ENCODE assay signal across 8 cellular contexts in genomic region chr10:113854019-113854756, GRCh38. TPM values are rescaled to one million over a fixed set of nuclear protein-coding genes. Genes with fewer than 3 reads are reported as not detected.
DNase-seq lines count a peak whose midpoint lies in the region; ATAC-seq and TF ChIP-seq lines count a peak whose summit lies in the region.

DCLRE1A (minus strand) TSS chr10:113854082; CDS start chr10:113853182, 900 bp downstream.
NHLRC2 (plus strand) TSS chr10:113854661; CDS start chr10:113854873, 212 bp downstream.

- TF ChIP-seq CTCF in activated B cell treated with CpG ODN at 0.5 μM for 24 hours (IDR thresholded peaks at IDR 0.05) (no peak), cardiac fibroblast (IDR thresholded peaks at IDR 0.05; ENCODE audit: low read depth, low read length) (no peak), spleen (IDR thresholded peaks at IDR 0.05 in 8 of 11, conservative IDR thresholded peaks at IDR 0.05 in 3 of 11) (peak in 1 of 11 experiments; percentile 6)

- no peaks in the 10 kb centered on the region for H3K9me3 ChIP-seq in spleen

- no peaks in the 10 kb centered on the region for H3K27me3 ChIP-seq in spleen (replicated peaks in 1 of 7)

- no peaks in the 10 kb centered on the region for H3K27me3 Mint-ChIP-seq in activated B cell treated with CpG ODN at 0.5 μM for 24 hours

- intact Hi-C loops in activated B cell treated with CpG ODN at 0.5 μM for 24 hours (cut with micrococcal nuclease) (loop anchor here (1.0 to 10.0 kb wide), 7 partner anchors 55 to 1479 kb away; partner anchors contain the start of genes ACSL5, ATRNL1, CASP7 and CCDC186), spleen (cut with DNase I; ENCODE audit: low total_unique reads) (no loop called here)

- no peaks in the 10 kb centered on the region for H3K9me3 Mint-ChIP-seq in activated B cell treated with CpG ODN at 0.5 μM for 24 hours

- POLR2A ChIA-PET in activated B cell treated with CpG ODN at 0.5 μM for 24 hours (lab: Charles Lee), result interaction anchor here (0.5 to 1.2 kb wide), 6 partner anchors 9 to 1318 kb away, joined by 3 to 5 read pairs (median 4); partner anchors contain the start of gene CCDC186

- H3K36me3 ChIP-seq in spleen, result peaks cover 0 to 18% (median 4%) of the 10 kb centered on the region in 6 donors

- peak within 1 kb of the TSS; percentile 82 to 97 (median 95) for H3K27ac ChIP-seq in spleen

- H3K36me3 Mint-ChIP-seq in activated B cell treated with CpG ODN at 0.5 μM for 24 hours (ENCODE audit: low read depth), result peaks cover 18% of the 10 kb centered on the region

- H3K4me3 Mint-ChIP-seq in activated B cell treated with CpG ODN at 0.5 μM for 24 hours, result peak within 1 kb of the TSS; percentile 98

- H3K4me1 Mint-ChIP-seq in activated B cell treated with CpG ODN at 0.5 μM for 24 hours, result peaks cover 51% of the 10 kb centered on the region

- peaks cover 34 to 77% (median 67%) of the 10 kb centered on the region in 6 donors for H3K4me1 ChIP-seq in spleen

- ATAC-seq in HG03045 (IDR thresholded peaks at IDR 0.05; ENCODE audit: unreplicated experiment), result peak; percentile 63
- ATAC-seq in activated B cell treated with CpG ODN at 0.5 μM for 24 hours (ENCODE audit: low read depth), result peak; percentile 68

- DNase-seq in NCI-H2107 treated with DMSO at 0.1 percent for 48 hours (lab: John Stamatoyannopoulos, UW; ENCODE audit: unreplicated experiment), result peak; percentile 31
- DNase-seq in NCI-H2107 (lab: John Stamatoyannopoulos, UW), result no peak
- peak; percentile 85 for DNase-seq in NCI-H2227 (lab: John Stamatoyannopoulos, UW; ENCODE audit: unreplicated experiment)
- DNase-seq in activated B cell treated with CpG ODN at 0.5 μM for 24 hours, result peak; percentile 62
- peak; percentile 87 to 90 for DNase-seq in cardiac fibroblast (ENCODE audit: low read depth in 2 of 2)
- peak; percentile 74 for DNase-seq in iris pigment epithelial cell (ENCODE audit: low read depth)
- peak; percentile 93 for DNase-seq in spleen

- peak within 1 kb of the TSS; percentile 81 to 86 for H3K4me3 ChIP-seq in cardiac fibroblast (replicated peaks in 1 of 2; ENCODE audit: low read depth in 2 of 2, low read length in 2 of 2)
- peak within 1 kb of the TSS; percentile 61 to 93 (median 89) for H3K4me3 ChIP-seq in spleen

- 0% methylated on average over 38 to 39 of the region's 39 CpGs for WGBS in spleen, 5 donors

- TF ChIP-seq POLR2A in spleen (IDR thresholded peaks at IDR 0.05), result peak in 1 of 3 donors; percentile 1

- CTCF ChIA-PET in activated B cell treated with CpG ODN at 0.5 μM for 24 hours (lab: Charles Lee), result no interaction called here

- H3K27ac Mint-ChIP-seq in activated B cell treated with CpG ODN at 0.5 μM for 24 hours, result peak within 1 kb of the TSS; percentile 99

RNA-seq across cellular contexts. Expression of gene DCLRE1A, which starts in this region (rescaled TPM):
- total RNA-seq in activated B cell treated with CpG ODN at 0.5 μM for 24 hours (4.5 and 4.9 TPM in 2 replicates), spleen (1 to 10 TPM; 5.2 to 8.3 (median 6.4) TPM)
- polyA plus RNA-seq in spleen, result 1 to 10 TPM; 2.1 to 3.4 (median 3.1) TPM

RNA-seq across cellular contexts. Expression of gene NHLRC2, which starts in this region (rescaled TPM):
- total RNA-seq in activated B cell treated with CpG ODN at 0.5 μM for 24 hours, result 40.3 and 43.9 TPM in 2 replicates
- total RNA-seq in spleen, result 10 to 100 TPM; 34.7 to 71.1 (median 50.9) TPM
- polyA plus RNA-seq in spleen, result 1 to 10 TPM; 3.4 to 4.9 (median 4.2) TPM
